Comparison of ENCODE assay signal across 24 cellular contexts in the genomic region with DNA sequence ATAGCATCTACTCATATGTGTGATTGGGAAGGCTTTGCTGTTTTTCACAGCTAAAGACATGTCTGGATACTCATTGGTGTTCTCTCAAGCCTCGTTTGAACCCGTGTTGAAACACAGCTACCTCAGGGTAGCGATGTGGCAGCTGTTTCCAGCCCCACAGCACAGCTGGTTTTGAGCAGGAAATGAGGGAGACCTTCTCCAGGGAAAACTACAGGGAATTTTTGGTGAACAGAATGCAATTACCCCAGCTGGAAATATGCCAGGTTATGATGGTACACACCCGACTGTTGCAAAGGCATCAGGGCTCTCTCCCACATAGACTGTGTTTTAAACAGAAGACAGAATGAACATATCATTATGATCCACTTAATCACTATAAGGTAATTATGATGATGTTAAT.
"Had no signal": no experiment of that assay in that cellular context is flagged by ENCODE, and none has a peak within 500 bp of the region (broad histone marks: within the 10 kb centered on the region; RNA-seq: fewer than 3 reads in every experiment).

No MANE protein-coding gene starts in this region.

- H3K9me3 ChIP-seq: body of pancreas, esophagus squamous epithelium, left ventricle myocardium inferior, right lobe of liver, suprapubic skin, vagina had no signal

- H3K9ac ChIP-seq: parathyroid adenoma had no signal

- ATAC-seq: activated CD4-positive, alpha-beta T cell treated with anti-CD3 and anti-CD28 coated beads for 36 hours; activated CD8-positive, alpha-beta memory T cell treated with anti-CD3 and anti-CD28 coated beads, Interleukin-2, amount 10 ng/mL, durations not matched to agents 7 days and 5 days; body of pancreas; right lobe of liver; stimulated activated naive CD8-positive, alpha-beta T cell treated with anti-CD3 and anti-CD28 coated beads, Interleukin-15, amount 100 ng/mL, for 72 hours had no signal

- H3K36me3 ChIP-seq: esophagus squamous epithelium, left ventricle myocardium inferior, right lobe of liver, suprapubic skin, vagina had no signal

- H3K27me3 ChIP-seq: body of pancreas, esophagus squamous epithelium, right lobe of liver, suprapubic skin, vagina had no signal

- H3K4me1 ChIP-seq: body of pancreas, esophagus squamous epithelium, left ventricle myocardium inferior, parathyroid adenoma, right lobe of liver, suprapubic skin, vagina had no signal

- H3K79me2 ChIP-seq: parathyroid adenoma had no signal

- H3K27ac ChIP-seq: body of pancreas, esophagus squamous epithelium, left ventricle myocardium inferior, parathyroid adenoma, right lobe of liver, suprapubic skin, vagina had no signal

- H2AFZ ChIP-seq: parathyroid adenoma had no signal

- H3K4me3 ChIP-seq: body of pancreas, esophagus squamous epithelium, left ventricle myocardium inferior, right lobe of liver, suprapubic skin, vagina had no signal

- DNase-seq: activated CD4-positive, alpha-beta memory T cell treated with anti-CD3 and anti-CD28 coated beads, Interleukin-2, amount 10 ng/mL, durations not matched to agents 7 days and 5 days; activated CD4-positive, alpha-beta T cell treated with anti-CD3 and anti-CD28 coated beads for 36 hours; activated CD8-positive, alpha-beta memory T cell treated with anti-CD3 and anti-CD28 coated beads, Interleukin-2, amount 10 ng/mL, durations not matched to agents 7 days and 5 days; activated naive CD4-positive, alpha-beta T cell; activated naive CD8-positive, alpha-beta T cell treated with anti-CD3 and anti-CD28 coated beads, Interleukin-2, amount 10 ng/mL, durations not matched to agents 7 days and 5 days; amygdala; body of pancreas; dermis blood vessel endothelial cell; effector memory CD4-positive, alpha-beta T cell; esophagus squamous epithelium; immature natural killer cell; kidney glomerular epithelial cell; left ventricle myocardium inferior; mammary epithelial cell; midbrain; right lobe of liver; small intestine; stimulated activated CD4-positive, alpha-beta T cell treated with anti-CD3 and anti-CD28 coated beads, Interleukin-15, amount 100 ng/mL, for 24 hours; stimulated activated CD4-positive, alpha-beta T cell treated with anti-CD3 and anti-CD28 coated beads, Interleukin-4, amount 100 ng/mL, for 1 hour; stimulated activated naive CD8-positive, alpha-beta T cell treated with anti-CD3 and anti-CD28 coated beads, Interleukin-15, amount 100 ng/mL, for 72 hours; trophoblast cell had no signal
